ENCODE assay signal across 21 cellular contexts in genomic region chr14:20732477-20732876, GRCh38. TPM values are rescaled to one million over a fixed set of nuclear protein-coding genes. Genes with fewer than 3 reads are reported as not detected.
A peak's percentile ranks its signal among the peaks of the same experiment; 100 is the strongest.
DNase-seq lines count a peak whose midpoint lies in the region; ATAC-seq and TF ChIP-seq lines count a peak whose summit lies in the region.
"Had no signal": no experiment of that assay in that cellular context is flagged by ENCODE, and none has a peak within 500 bp of the region (broad histone marks: within the 10 kb centered on the region; RNA-seq: fewer than 3 reads in every experiment).

No MANE protein-coding gene starts in this region.

- H3K4me2 ChIP-seq in mesendoderm (ENCODE audit: low read length): no peak overlapping the region

- no peak overlapping the region for H2BK15ac ChIP-seq in mesendoderm (replicated peaks; ENCODE audit: low read depth)

- no peak overlapping the region for H2AK5ac ChIP-seq in mesendoderm (ENCODE audit: low read length)

- H3K36me3 ChIP-seq in adrenal gland (replicated peaks in 1 of 2): no peaks in the 10 kb centered on the region
- no peaks in the 10 kb centered on the region for H3K36me3 ChIP-seq in mesendoderm (ENCODE audit: control insufficient read depth, insufficient read depth, low read length)
- no peaks in the 10 kb centered on the region for H3K36me3 ChIP-seq in aorta (ENCODE audit: control insufficient read depth in 1 of 2, insufficient read depth in 2 of 2, low read length in 1 of 2)

- no peak overlapping the region for H2BK120ac ChIP-seq in mesendoderm (ENCODE audit: low read depth, low read length)

- 87 to 97% (median 91%) methylated on average over 5 of the region's 5 CpGs for WGBS in adrenal gland, 4 donors
- no CpG with 5 or more reads among the region's 5 CpGs for WGBS in mesendoderm (ENCODE audit: extremely low coverage, insufficient coverage, low lambda C conversion rate)
- WGBS in aorta, 2 donors: 92 to 96% methylated on average over 5 of the region's 5 CpGs

- no peak overlapping the region for H3K56ac ChIP-seq in mesendoderm (ENCODE audit: low read length)

- H3K27me3 Mint-ChIP-seq in glutamatergic neuron (ENCODE audit: unreplicated experiment): peaks cover 18% of the 10 kb centered on the region

- no peak for TF ChIP-seq POLR2A in adrenal gland (IDR thresholded peaks at IDR 0.05)

- H3K79me1 ChIP-seq in mesendoderm (ENCODE audit: low read length): no peaks in the 10 kb centered on the region

- H3K9ac ChIP-seq in mesendoderm (ENCODE audit: low read length): no peak overlapping the region
- H3K9ac ChIP-seq: GM23248 had no signal

- peak overlapping the region; percentile 81 for H3K4me3 Mint-ChIP-seq in glutamatergic neuron (ENCODE audit: unreplicated experiment)
- H3K4me3 Mint-ChIP-seq: CD4-positive, CD25-positive, alpha-beta regulatory T cell; CD8-positive, alpha-beta T cell; H9; HFFc6 had no signal

- H3K4ac ChIP-seq in mesendoderm (ENCODE audit: low read depth, low read length): no peak overlapping the region

- H3K4me3 ChIP-seq in adrenal gland: no peak overlapping the region
- no peak overlapping the region for H3K4me3 ChIP-seq in mesendoderm (ENCODE audit: low read length)
- no peak overlapping the region for H3K4me3 ChIP-seq in aorta (ENCODE audit: low read length in 2 of 2)
- H3K4me3 ChIP-seq: GM23248 had no signal

- no peak overlapping the region for H4K5ac ChIP-seq in mesendoderm (ENCODE audit: low read length)

- peak overlapping the region in 3 of 5 donors; percentile 6 to 19 (median 7) for H3K27ac ChIP-seq in adrenal gland
- no peak overlapping the region for H3K27ac ChIP-seq in mesendoderm (ENCODE audit: low read depth, low read length)
- no peak overlapping the region for H3K27ac ChIP-seq in aorta (ENCODE audit: low read depth in 1 of 2, low read length in 2 of 2)
- H3K27ac ChIP-seq: C4-2B, GM23248 had no signal

- H3K18ac ChIP-seq in mesendoderm (ENCODE audit: low read length): no peak overlapping the region

- ATAC-seq in aorta (ENCODE audit: low FRiP score): no peak
- ATAC-seq in GM21825 (IDR thresholded peaks at IDR 0.05; ENCODE audit: unreplicated experiment): no peak
- ATAC-seq in HG02852 (IDR thresholded peaks at IDR 0.05; ENCODE audit: unreplicated experiment): no peak
- ATAC-seq: CD8-positive, alpha-beta T cell had no signal

- TF ChIP-seq CTCF in adrenal gland (IDR thresholded peaks at IDR 0.05) (no peak), glutamatergic neuron (IDR thresholded peaks at IDR 0.05; ENCODE audit: partially characterized antibody, unreplicated experiment) (no peak)

- H3K23ac ChIP-seq in mesendoderm (ENCODE audit: low read length): no peak overlapping the region

- no peak overlapping the region for H2BK5ac ChIP-seq in mesendoderm (ENCODE audit: low read length)

- H3K79me2 ChIP-seq in mesendoderm (ENCODE audit: control insufficient read depth, insufficient read depth, low read length): no peaks in the 10 kb centered on the region

- H3K4me1 Mint-ChIP-seq in glutamatergic neuron (ENCODE audit: low read depth, unreplicated experiment): peaks cover 36% of the 10 kb centered on the region
- H3K4me1 Mint-ChIP-seq: CD4-positive, CD25-positive, alpha-beta regulatory T cell had no signal

- intact Hi-C loops in adrenal gland (cut with DNase I): no loop called here
- intact Hi-C loops in aorta (cut with DNase I): no loop called here

- DNase-seq in adrenal gland (no peak), glutamatergic neuron (no peak), mesendoderm (peak; percentile 87), retina (peak; percentile 5), aorta (no peak), NCI-H2227 (lab: John Stamatoyannopoulos, UW; ENCODE audit: unreplicated experiment) (no peak)
- DNase-seq: Caco-2; CD4-positive, CD25-positive, alpha-beta regulatory T cell; CD8-positive, alpha-beta T cell; DMS153; DND-41; GM23248; H9; HFFc6 had no signal

- H3K4me1 ChIP-seq in adrenal gland (replicated peaks in 1 of 2): no peaks in the 10 kb centered on the region
- no peaks in the 10 kb centered on the region for H3K4me1 ChIP-seq in mesendoderm (ENCODE audit: control insufficient read depth, low read depth, low read length)
- H3K4me1 ChIP-seq in aorta (ENCODE audit: control insufficient read depth in 1 of 2, insufficient read depth in 2 of 2, low read length in 2 of 2): no peaks in the 10 kb centered on the region
- H3K4me1 ChIP-seq: Caco-2 had no signal

- H3K27me3 ChIP-seq in adrenal gland: no peaks in the 10 kb centered on the region
- no peaks in the 10 kb centered on the region for H3K27me3 ChIP-seq in mesendoderm (ENCODE audit: insufficient read depth, low read length, poor library complexity)
- no peaks in the 10 kb centered on the region for H3K27me3 ChIP-seq in aorta (ENCODE audit: control insufficient read depth in 1 of 2, insufficient read depth in 2 of 2, low read length in 1 of 2)

- H4K8ac ChIP-seq in mesendoderm (ENCODE audit: low read depth, low read length): no peak overlapping the region

- peak overlapping the region; percentile 99 for H3K27ac Mint-ChIP-seq in glutamatergic neuron (ENCODE audit: unreplicated experiment)
- H3K27ac Mint-ChIP-seq: CD4-positive, CD25-positive, alpha-beta regulatory T cell; CD8-positive, alpha-beta T cell; HFFc6 had no signal

- H3K9me3 ChIP-seq in adrenal gland (replicated peaks in 1 of 3): no peaks in the 10 kb centered on the region
- H3K9me3 ChIP-seq in aorta (ENCODE audit: control insufficient read depth, low read length): no peaks in the 10 kb centered on the region
- H3K9me3 ChIP-seq: Caco-2 had no signal

- H3K9me3 Mint-ChIP-seq in glutamatergic neuron (ENCODE audit: unreplicated experiment): peaks cover 11% of the 10 kb centered on the region
- H3K9me3 Mint-ChIP-seq: CD4-positive, CD25-positive, alpha-beta regulatory T cell; CD8-positive, alpha-beta T cell; H9; HFFc6 had no signal

- H3K36me3 Mint-ChIP-seq in glutamatergic neuron (ENCODE audit: unreplicated experiment): no peaks in the 10 kb centered on the region
- H3K36me3 Mint-ChIP-seq: CD8-positive, alpha-beta T cell had no signal

RNA-seq across cellular contexts. Expression of gene EDDM3A, which starts 13.2 kb away (rescaled TPM):
- total RNA-seq in adrenal gland (not detected), glutamatergic neuron (ENCODE audit: unreplicated experiment) (not detected), aorta (not detected)
- polyA plus RNA-seq in adrenal gland (not detected), aorta (not detected)
- not detected for polyA plus RNA-seq in mesendoderm (2013, experiment 1 of 2)
- polyA plus RNA-seq in mesendoderm (2013, experiment 2 of 2): not detected
- total RNA-seq: A172; A673; Caco-2; CD4-positive, CD25-positive, alpha-beta regulatory T cell; CD8-positive, alpha-beta T cell; GM23248; H4; H9; HFFc6 had no signal
- polyA plus RNA-seq: BJ; CD4-positive, CD25-positive, alpha-beta regulatory T cell; GM23248 had no signal

RNA-seq across cellular contexts. Expression of gene EDDM3B, which starts 35.7 kb away (rescaled TPM):
- total RNA-seq in adrenal gland (not detected), glutamatergic neuron (ENCODE audit: unreplicated experiment) (not detected), aorta (not detected)
- polyA plus RNA-seq in adrenal gland (not detected), aorta (not detected)
- polyA plus RNA-seq in mesendoderm (2013, experiment 1 of 2): not detected
- polyA plus RNA-seq in mesendoderm (2013, experiment 2 of 2): not detected
- total RNA-seq: A172; A673; Caco-2; CD4-positive, CD25-positive, alpha-beta regulatory T cell; CD8-positive, alpha-beta T cell; GM23248; H4; H9; HFFc6 had no signal
- polyA plus RNA-seq: BJ; CD4-positive, CD25-positive, alpha-beta regulatory T cell; GM23248 had no signal

RNA-seq across cellular contexts. Expression of gene ANG, which starts 43.9 kb away (rescaled TPM):
- 10 to 100 TPM in 1 of 8 donors, 1 to 10 TPM in 7; 1.0 to 12.0 (median 3.6) TPM for total RNA-seq in adrenal gland
- 1 to 10 TPM; 1.8 to 10.0 (median 3.7) TPM for polyA plus RNA-seq in adrenal gland
- 1.7 TPM for total RNA-seq in glutamatergic neuron (ENCODE audit: unreplicated experiment)
- polyA plus RNA-seq in mesendoderm (2013, experiment 1 of 2): 3.2 TPM
- 3.0 TPM for polyA plus RNA-seq in mesendoderm (2013, experiment 2 of 2)
- total RNA-seq in aorta: 10 to 100 TPM; 19.7 to 22.1 TPM
- polyA plus RNA-seq in aorta: 10 to 100 TPM; 20.8 to 30.3 TPM

RNA-seq across cellular contexts. Expression of gene RNASE4, which starts 48.1 kb away (rescaled TPM):
- 10 to 100 TPM in 2 of 8 donors, 1 to 10 TPM in 6; 2.3 to 24.9 (median 7.8) TPM for total RNA-seq in adrenal gland
- polyA plus RNA-seq in adrenal gland: 10 to 100 TPM in 1 of 3 donors, 1 to 10 TPM in 2; 6.0 to 12.7 (median 9.8) TPM
- total RNA-seq in glutamatergic neuron (ENCODE audit: unreplicated experiment): 1.7 TPM
- polyA plus RNA-seq in mesendoderm (2013, experiment 1 of 2): 1.5 TPM
- polyA plus RNA-seq in mesendoderm (2013, experiment 2 of 2): 1.1 TPM
- total RNA-seq in aorta: 10 to 100 TPM; 37.4 to 71.8 TPM
- polyA plus RNA-seq in aorta: 10 to 100 TPM; 39.3 to 85.1 TPM
- total RNA-seq: H9 had no signal

RNA-seq across cellular contexts. Expression of gene RNASE6, which starts 48.6 kb away (rescaled TPM):
- total RNA-seq in adrenal gland: 10 to 100 TPM; 13.8 to 61.0 (median 22.5) TPM
- 10 to 100 TPM in 1 of 3 donors, 1 to 10 TPM in 2; 5.9 to 17.9 (median 7.2) TPM for polyA plus RNA-seq in adrenal gland
- total RNA-seq in glutamatergic neuron (ENCODE audit: unreplicated experiment): not detected
- polyA plus RNA-seq in mesendoderm (2013, experiment 1 of 2): 0.04 TPM
- 0.08 TPM for polyA plus RNA-seq in mesendoderm (2013, experiment 2 of 2)
- 10 to 100 TPM; 14.8 to 18.8 TPM for total RNA-seq in aorta
- polyA plus RNA-seq in aorta: 10 to 100 TPM in 1 of 2 donors, 1 to 10 TPM in 1; 4.8 to 21.8 TPM
- total RNA-seq: A172, A673, Caco-2, GM23248, H4, H9, HFFc6 had no signal
- polyA plus RNA-seq: BJ, GM23248 had no signal

Comparison
In these comparisons a context has a peak if more than half of its experiments do, and no peak if none do; other contexts are left out.
1. DNase-seq: peak in mesendoderm (single experiment) and retina (single experiment); none in adrenal gland (0 of 7), glutamatergic neuron (single experiment), aorta (0 of 2) and NCI-H2227 (single experiment).
2. H3K27ac ChIP-seq: peak in adrenal gland (3 of 5); none in mesendoderm (single experiment) and aorta (0 of 2).